1 cellular context compared by ENCODE assay signal in the genomic region with DNA sequence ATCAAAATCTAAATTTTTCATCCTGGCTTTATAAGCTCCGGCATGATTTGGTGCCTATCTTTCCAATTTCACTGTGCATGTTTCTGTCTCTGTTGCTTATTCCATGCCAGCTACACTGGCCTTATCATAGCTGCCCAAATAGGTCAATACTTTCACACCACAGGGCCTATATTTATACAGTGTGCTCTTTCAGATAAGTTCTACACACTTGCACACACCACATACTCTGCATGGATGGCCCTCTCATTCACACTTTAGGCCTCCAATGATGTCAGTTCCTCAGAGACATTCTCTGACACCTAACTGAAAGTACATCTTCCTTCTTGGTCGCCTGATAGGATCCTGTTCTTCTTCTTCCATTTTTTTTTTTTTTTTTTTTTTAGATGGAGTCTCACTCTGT.
TF ChIP-seq lines count a peak whose summit lies in the region.

No MANE protein-coding gene starts in this region.

TF ChIP-seq in GM12878, 131 proteins besides CTCF, POLR2A, EP300 and RAD21:
- TF ChIP-seq, protein P1, sequence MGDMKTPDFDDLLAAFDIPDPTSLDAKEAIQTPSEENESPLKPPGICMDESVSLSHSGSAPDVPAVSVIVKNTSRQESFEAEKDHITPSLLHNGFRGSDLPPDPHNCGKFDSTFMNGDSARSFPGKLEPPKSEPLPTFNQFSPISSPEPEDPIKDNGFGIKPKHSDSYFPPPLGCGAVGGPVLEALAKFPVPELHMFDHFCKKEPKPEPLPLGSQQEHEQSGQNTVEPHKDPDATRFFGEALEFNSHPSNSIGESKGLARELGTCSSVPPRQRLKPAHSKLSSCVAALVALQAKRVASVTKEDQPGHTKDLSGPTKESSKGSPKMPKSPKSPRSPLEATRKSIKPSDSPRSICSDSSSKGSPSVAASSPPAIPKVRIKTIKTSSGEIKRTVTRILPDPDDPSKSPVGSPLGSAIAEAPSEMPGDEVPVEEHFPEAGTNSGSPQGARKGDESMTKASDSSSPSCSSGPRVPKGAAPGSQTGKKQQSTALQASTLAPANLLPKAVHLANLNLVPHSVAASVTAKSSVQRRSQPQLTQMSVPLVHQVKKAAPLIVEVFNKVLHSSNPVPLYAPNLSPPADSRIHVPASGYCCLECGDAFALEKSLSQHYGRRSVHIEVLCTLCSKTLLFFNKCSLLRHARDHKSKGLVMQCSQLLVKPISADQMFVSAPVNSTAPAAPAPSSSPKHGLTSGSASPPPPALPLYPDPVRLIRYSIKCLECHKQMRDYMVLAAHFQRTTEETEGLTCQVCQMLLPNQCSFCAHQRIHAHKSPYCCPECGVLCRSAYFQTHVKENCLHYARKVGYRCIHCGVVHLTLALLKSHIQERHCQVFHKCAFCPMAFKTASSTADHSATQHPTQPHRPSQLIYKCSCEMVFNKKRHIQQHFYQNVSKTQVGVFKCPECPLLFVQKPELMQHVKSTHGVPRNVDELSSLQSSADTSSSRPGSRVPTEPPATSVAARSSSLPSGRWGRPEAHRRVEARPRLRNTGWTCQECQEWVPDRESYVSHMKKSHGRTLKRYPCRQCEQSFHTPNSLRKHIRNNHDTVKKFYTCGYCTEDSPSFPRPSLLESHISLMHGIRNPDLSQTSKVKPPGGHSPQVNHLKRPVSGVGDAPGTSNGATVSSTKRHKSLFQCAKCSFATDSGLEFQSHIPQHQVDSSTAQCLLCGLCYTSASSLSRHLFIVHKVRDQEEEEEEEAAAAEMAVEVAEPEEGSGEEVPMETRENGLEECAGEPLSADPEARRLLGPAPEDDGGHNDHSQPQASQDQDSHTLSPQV (IDR thresholded peaks at IDR 0.05) = no peak
- TF ChIP-seq SRF (IDR thresholded peaks at IDR 0.05; ENCODE audit: low read depth in 2 of 2, low read length in 2 of 2) = no peak
- no peak for TF ChIP-seq FOXK2 (IDR thresholded peaks at IDR 0.05)
- TF ChIP-seq CEBPB (IDR thresholded peaks at IDR 0.05; ENCODE audit: borderline replicate concordance in 1 of 2, low read depth in 2 of 2, low read length in 2 of 2) = no peak
- no peak for TF ChIP-seq HCFC1 (IDR thresholded peaks at IDR 0.05; ENCODE audit: low read length)
- TF ChIP-seq WRNIP1 (IDR thresholded peaks at IDR 0.05; ENCODE audit: borderline replicate concordance, low read depth, low read length) = no peak
- TF ChIP-seq TCF7 (IDR thresholded peaks at IDR 0.05; ENCODE audit: borderline replicate concordance) = no peak
- TF ChIP-seq KLF5 (IDR thresholded peaks at IDR 0.05; ENCODE audit: partially characterized antibody) = no peak
- TF ChIP-seq ZSCAN29 (IDR thresholded peaks at IDR 0.05) = no peak
- TF ChIP-seq ZNF622 (IDR thresholded peaks at IDR 0.05) = no peak
- no peak for TF ChIP-seq LARP7 (IDR thresholded peaks at IDR 0.05)
- TF ChIP-seq, protein P2, sequence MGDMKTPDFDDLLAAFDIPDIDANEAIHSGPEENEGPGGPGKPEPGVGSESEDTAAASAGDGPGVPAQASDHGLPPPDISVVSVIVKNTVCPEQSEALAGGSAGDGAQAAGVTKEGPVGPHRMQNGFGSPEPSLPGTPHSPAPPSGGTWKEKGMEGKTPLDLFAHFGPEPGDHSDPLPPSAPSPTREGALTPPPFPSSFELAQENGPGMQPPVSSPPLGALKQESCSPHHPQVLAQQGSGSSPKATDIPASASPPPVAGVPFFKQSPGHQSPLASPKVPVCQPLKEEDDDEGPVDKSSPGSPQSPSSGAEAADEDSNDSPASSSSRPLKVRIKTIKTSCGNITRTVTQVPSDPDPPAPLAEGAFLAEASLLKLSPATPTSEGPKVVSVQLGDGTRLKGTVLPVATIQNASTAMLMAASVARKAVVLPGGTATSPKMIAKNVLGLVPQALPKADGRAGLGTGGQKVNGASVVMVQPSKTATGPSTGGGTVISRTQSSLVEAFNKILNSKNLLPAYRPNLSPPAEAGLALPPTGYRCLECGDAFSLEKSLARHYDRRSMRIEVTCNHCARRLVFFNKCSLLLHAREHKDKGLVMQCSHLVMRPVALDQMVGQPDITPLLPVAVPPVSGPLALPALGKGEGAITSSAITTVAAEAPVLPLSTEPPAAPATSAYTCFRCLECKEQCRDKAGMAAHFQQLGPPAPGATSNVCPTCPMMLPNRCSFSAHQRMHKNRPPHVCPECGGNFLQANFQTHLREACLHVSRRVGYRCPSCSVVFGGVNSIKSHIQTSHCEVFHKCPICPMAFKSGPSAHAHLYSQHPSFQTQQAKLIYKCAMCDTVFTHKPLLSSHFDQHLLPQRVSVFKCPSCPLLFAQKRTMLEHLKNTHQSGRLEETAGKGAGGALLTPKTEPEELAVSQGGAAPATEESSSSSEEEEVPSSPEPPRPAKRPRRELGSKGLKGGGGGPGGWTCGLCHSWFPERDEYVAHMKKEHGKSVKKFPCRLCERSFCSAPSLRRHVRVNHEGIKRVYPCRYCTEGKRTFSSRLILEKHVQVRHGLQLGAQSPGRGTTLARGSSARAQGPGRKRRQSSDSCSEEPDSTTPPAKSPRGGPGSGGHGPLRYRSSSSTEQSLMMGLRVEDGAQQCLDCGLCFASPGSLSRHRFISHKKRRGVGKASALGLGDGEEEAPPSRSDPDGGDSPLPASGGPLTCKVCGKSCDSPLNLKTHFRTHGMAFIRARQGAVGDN (IDR thresholded peaks at IDR 0.05) = no peak
- TF ChIP-seq, protein P3, sequence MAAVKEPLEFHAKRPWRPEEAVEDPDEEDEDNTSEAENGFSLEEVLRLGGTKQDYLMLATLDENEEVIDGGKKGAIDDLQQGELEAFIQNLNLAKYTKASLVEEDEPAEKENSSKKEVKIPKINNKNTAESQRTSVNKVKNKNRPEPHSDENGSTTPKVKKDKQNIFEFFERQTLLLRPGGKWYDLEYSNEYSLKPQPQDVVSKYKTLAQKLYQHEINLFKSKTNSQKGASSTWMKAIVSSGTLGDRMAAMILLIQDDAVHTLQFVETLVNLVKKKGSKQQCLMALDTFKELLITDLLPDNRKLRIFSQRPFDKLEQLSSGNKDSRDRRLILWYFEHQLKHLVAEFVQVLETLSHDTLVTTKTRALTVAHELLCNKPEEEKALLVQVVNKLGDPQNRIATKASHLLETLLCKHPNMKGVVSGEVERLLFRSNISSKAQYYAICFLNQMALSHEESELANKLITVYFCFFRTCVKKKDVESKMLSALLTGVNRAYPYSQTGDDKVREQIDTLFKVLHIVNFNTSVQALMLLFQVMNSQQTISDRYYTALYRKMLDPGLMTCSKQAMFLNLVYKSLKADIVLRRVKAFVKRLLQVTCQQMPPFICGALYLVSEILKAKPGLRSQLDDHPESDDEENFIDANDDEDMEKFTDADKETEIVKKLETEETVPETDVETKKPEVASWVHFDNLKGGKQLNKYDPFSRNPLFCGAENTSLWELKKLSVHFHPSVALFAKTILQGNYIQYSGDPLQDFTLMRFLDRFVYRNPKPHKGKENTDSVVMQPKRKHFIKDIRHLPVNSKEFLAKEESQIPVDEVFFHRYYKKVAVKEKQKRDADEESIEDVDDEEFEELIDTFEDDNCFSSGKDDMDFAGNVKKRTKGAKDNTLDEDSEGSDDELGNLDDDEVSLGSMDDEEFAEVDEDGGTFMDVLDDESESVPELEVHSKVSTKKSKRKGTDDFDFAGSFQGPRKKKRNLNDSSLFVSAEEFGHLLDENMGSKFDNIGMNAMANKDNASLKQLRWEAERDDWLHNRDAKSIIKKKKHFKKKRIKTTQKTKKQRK (IDR thresholded peaks at IDR 0.05; ENCODE audit: low read depth, low read length) = no peak
- TF ChIP-seq SMAD1 (IDR thresholded peaks at IDR 0.05; ENCODE audit: low read depth, partially characterized antibody) = no peak
- no peak for TF ChIP-seq YY1 (IDR thresholded peaks at IDR 0.05; ENCODE audit: low read depth, low read length)
- TF ChIP-seq HDAC6 (IDR thresholded peaks at IDR 0.05; ENCODE audit: unreplicated experiment) = no peak
